In genomic region chr18:11923454-11923853, GRCh38 we compare ENCODE assay signal across 6 cellular contexts.
"Had no signal": no experiment of that assay in that cellular context is flagged by ENCODE, and none has a peak within 500 bp of the region (broad histone marks: within the 10 kb centered on the region; RNA-seq: fewer than 3 reads in every experiment).

No MANE protein-coding gene starts in this region.

- FAIRE-seq: HTR-8/SVneo had no signal

- DNase-seq: IMR-90, KBM-7, KG1 had no signal

- H3K27ac ChIP-seq: HL-60 had no signal

- ATAC-seq: HepG2 had no signal
